8 cellular contexts compared by ENCODE assay signal in the genomic region with DNA sequence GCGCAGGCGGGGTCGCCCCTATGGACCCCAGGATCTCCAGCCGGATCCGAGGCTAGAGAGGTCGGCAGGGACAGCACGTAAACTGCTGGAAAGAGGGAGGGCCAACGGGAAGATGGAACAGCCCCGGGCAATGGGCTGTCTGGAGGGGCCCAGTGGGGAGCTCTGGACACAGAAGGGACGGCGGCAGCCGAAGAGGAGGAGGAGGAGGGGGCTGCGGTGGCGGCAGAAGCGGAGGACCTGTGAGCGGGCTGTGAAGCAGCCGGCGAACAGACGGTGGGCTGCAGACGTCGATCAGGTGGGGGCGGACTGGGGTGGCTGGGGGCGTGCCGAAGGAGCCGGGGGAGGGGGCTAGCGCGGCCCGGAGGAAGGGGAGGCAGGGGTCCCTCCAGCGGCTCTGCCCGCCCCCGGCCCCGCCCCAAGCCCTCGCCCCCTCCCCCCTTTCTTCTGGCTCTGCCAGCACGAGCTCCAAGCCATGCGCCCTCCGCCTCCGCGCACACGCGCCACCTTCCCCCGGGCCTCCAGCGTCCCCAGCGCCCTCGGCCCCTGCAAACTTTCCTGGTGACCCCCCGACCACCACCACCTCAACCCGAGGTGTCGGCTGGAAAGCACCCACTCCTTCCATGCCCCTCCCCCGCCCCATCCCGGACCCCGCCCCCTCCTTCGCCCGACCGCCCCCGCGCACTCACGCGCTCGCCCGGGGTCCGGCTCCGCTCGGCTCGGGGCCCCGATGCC. TPM values are rescaled to one million over a fixed set of nuclear protein-coding genes. Genes with fewer than 3 reads are reported as not detected.
A peak's percentile ranks its signal among the peaks of the same experiment; 100 is the strongest.
DNase-seq lines count a peak whose midpoint lies in the region; ATAC-seq and TF ChIP-seq lines count a peak whose summit lies in the region.

No MANE protein-coding gene starts in this region.

- H3K27me3 ChIP-seq in tibial nerve: no peaks in the 10 kb centered on the region

- no peak for TF ChIP-seq CTCF in tibial nerve (IDR thresholded peaks at IDR 0.05)

- peak overlapping the region; percentile 69 to 91 (median 76) for H3K4me3 ChIP-seq in tibial nerve

- peak; percentile 17 for ATAC-seq in HG03159 (IDR thresholded peaks at IDR 0.05; ENCODE audit: unreplicated experiment)
- peak; percentile 1 for ATAC-seq in SK-N-SH treated with all-trans-retinoic acid at 6 μM for 48 hours
- ATAC-seq in HG02885 (IDR thresholded peaks at IDR 0.05; ENCODE audit: poor library complexity, unreplicated experiment): no peak

- peaks cover 0 to 50% (median 14%) of the 10 kb centered on the region in 3 donors for H3K36me3 ChIP-seq in tibial nerve

- no peak for TF ChIP-seq POLR2A in tibial nerve (IDR thresholded peaks at IDR 0.05)

- DNase-seq in GM03348 (ENCODE audit: low spot score) (peak; percentile 64), dermis blood vessel endothelial cell (peak; percentile 55), lung microvascular endothelial cell (ENCODE audit: low read depth in 2 of 2) (peak; percentile 46 to 50), tibial nerve (ENCODE audit: low spot score in 2 of 2) (no peak), cerebellum (ENCODE audit: low spot score) (no peak)

- 1 to 2% methylated on average over 19 to 36 of the region's 64 CpGs for WGBS in tibial nerve, 2 donors

- H3K27ac ChIP-seq in tibial nerve: peak overlapping the region; percentile 93 to 98 (median 96)

- TF ChIP-seq EP300 in tibial nerve (IDR thresholded peaks at IDR 0.05): no peak

- no peaks in the 10 kb centered on the region for H3K9me3 ChIP-seq in tibial nerve

- peaks cover 0 to 63% (median 32%) of the 10 kb centered on the region in 4 donors for H3K4me1 ChIP-seq in tibial nerve

TF ChIP-seq in SK-N-SH treated with all-trans-retinoic acid at 6 μM for 48 hours, 23 proteins besides CTCF, POLR2A, EP300 and RAD21:
- TF ChIP-seq ZFP3 (CRISPR knock-in tag; IDR thresholded peaks at IDR 0.05) (no peak), RARB (CRISPR knock-in tag; IDR thresholded peaks at IDR 0.05) (no peak), OSR1 (CRISPR knock-in tag; IDR thresholded peaks at IDR 0.05) (no peak), BACH2 (CRISPR knock-in tag; IDR thresholded peaks at IDR 0.05; ENCODE audit: borderline replicate concordance) (no peak), ZNF565 (CRISPR knock-in tag; conservative IDR thresholded peaks at IDR 0.05; ENCODE audit: low read depth) (no peak), ESRRG (CRISPR knock-in tag; IDR thresholded peaks at IDR 0.05) (no peak), ARNTL (CRISPR knock-in tag; IDR thresholded peaks at IDR 0.05; ENCODE audit: borderline replicate concordance, low read depth) (no peak), TOX (CRISPR knock-in tag; IDR thresholded peaks at IDR 0.05; ENCODE audit: borderline replicate concordance) (no peak), PPARA (CRISPR knock-in tag; IDR thresholded peaks at IDR 0.05; ENCODE audit: borderline replicate concordance) (no peak), TCF4 (CRISPR knock-in tag; IDR thresholded peaks at IDR 0.05; ENCODE audit: borderline replicate concordance) (no peak), ISL1 (CRISPR knock-in tag; IDR thresholded peaks at IDR 0.05) (no peak), SNAI2 (CRISPR knock-in tag; IDR thresholded peaks at IDR 0.05) (no peak)
- TF ChIP-seq, protein P1, sequence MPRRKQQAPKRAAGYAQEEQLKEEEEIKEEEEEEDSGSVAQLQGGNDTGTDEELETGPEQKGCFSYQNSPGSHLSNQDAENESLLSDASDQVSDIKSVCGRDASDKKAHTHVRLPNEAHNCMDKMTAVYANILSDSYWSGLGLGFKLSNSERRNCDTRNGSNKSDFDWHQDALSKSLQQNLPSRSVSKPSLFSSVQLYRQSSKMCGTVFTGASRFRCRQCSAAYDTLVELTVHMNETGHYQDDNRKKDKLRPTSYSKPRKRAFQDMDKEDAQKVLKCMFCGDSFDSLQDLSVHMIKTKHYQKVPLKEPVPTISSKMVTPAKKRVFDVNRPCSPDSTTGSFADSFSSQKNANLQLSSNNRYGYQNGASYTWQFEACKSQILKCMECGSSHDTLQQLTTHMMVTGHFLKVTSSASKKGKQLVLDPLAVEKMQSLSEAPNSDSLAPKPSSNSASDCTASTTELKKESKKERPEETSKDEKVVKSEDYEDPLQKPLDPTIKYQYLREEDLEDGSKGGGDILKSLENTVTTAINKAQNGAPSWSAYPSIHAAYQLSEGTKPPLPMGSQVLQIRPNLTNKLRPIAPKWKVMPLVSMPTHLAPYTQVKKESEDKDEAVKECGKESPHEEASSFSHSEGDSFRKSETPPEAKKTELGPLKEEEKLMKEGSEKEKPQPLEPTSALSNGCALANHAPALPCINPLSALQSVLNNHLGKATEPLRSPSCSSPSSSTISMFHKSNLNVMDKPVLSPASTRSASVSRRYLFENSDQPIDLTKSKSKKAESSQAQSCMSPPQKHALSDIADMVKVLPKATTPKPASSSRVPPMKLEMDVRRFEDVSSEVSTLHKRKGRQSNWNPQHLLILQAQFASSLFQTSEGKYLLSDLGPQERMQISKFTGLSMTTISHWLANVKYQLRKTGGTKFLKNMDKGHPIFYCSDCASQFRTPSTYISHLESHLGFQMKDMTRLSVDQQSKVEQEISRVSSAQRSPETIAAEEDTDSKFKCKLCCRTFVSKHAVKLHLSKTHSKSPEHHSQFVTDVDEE (CRISPR knock-in tag; IDR thresholded peaks at IDR 0.05): no peak
- TF ChIP-seq, protein P2, sequence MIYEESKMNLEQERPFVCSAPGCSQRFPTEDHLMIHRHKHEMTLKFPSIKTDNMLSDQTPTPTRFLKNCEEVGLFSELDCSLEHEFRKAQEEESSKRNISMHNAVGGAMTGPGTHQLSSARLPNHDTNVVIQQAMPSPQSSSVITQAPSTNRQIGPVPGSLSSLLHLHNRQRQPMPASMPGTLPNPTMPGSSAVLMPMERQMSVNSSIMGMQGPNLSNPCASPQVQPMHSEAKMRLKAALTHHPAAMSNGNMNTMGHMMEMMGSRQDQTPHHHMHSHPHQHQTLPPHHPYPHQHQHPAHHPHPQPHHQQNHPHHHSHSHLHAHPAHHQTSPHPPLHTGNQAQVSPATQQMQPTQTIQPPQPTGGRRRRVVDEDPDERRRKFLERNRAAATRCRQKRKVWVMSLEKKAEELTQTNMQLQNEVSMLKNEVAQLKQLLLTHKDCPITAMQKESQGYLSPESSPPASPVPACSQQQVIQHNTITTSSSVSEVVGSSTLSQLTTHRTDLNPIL (CRISPR knock-in tag; IDR thresholded peaks at IDR 0.05; ENCODE audit: low read depth): no peak
- TF ChIP-seq, protein P3, sequence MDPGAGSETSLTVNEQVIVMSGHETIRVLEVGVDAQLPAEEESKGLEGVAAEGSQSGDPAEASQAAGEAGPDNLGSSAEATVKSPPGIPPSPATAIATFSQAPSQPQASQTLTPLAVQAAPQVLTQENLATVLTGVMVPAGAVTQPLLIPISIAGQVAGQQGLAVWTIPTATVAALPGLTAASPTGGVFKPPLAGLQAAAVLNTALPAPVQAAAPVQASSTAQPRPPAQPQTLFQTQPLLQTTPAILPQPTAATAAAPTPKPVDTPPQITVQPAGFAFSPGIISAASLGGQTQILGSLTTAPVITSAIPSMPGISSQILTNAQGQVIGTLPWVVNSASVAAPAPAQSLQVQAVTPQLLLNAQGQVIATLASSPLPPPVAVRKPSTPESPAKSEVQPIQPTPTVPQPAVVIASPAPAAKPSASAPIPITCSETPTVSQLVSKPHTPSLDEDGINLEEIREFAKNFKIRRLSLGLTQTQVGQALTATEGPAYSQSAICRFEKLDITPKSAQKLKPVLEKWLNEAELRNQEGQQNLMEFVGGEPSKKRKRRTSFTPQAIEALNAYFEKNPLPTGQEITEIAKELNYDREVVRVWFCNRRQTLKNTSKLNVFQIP (CRISPR knock-in tag; IDR thresholded peaks at IDR 0.05; ENCODE audit: borderline replicate concordance, low read depth): no peak

RNA-seq across cellular contexts. Expression of a gene that starts 0.4 kb away (rescaled TPM):
- total RNA-seq in dermis blood vessel endothelial cell: 74.3 and 79.6 TPM in 2 replicates
- total RNA-seq in lung microvascular endothelial cell: 39.2 and 44.6 TPM in 2 replicates
- 100 to 1,000 TPM; 147 to 238 (median 204) TPM for total RNA-seq in tibial nerve
- total RNA-seq in cerebellum: 13.9 TPM

RNA-seq across cellular contexts. Expression of a gene that starts 11.4 kb away (rescaled TPM):
- 58.9 and 160 TPM in 2 replicates for total RNA-seq in dermis blood vessel endothelial cell
- 34.5 and 46.9 TPM in 2 replicates for total RNA-seq in lung microvascular endothelial cell
- 10 to 100 TPM; 51.0 to 67.5 (median 56.5) TPM for total RNA-seq in tibial nerve
- total RNA-seq in cerebellum: 40.0 TPM

RNA-seq across cellular contexts. Expression of a gene that starts 13.8 kb away (rescaled TPM):
- total RNA-seq in dermis blood vessel endothelial cell (not detected in 2 replicates), lung microvascular endothelial cell (not detected in 2 replicates), tibial nerve (under 1 TPM in 1 of 4 donors, not detected in 3; 0.22 TPM), cerebellum (not detected)

RNA-seq across cellular contexts. Expression of a gene that starts 56.6 kb away (rescaled TPM):
- total RNA-seq in dermis blood vessel endothelial cell (not detected in 2 replicates), lung microvascular endothelial cell (not detected in 2 replicates), tibial nerve (not detected), cerebellum (not detected)

Comparison
In these comparisons a context has a peak if more than half of its experiments do, and no peak if none do; other contexts are left out.
1. DNase-seq: peak in GM03348 (single experiment), dermis blood vessel endothelial cell (single experiment) and lung microvascular endothelial cell (2 of 2); none in tibial nerve (0 of 2) and cerebellum (single experiment).